Comparison of ENCODE assay signal across 10 cellular contexts in the genomic region with DNA sequence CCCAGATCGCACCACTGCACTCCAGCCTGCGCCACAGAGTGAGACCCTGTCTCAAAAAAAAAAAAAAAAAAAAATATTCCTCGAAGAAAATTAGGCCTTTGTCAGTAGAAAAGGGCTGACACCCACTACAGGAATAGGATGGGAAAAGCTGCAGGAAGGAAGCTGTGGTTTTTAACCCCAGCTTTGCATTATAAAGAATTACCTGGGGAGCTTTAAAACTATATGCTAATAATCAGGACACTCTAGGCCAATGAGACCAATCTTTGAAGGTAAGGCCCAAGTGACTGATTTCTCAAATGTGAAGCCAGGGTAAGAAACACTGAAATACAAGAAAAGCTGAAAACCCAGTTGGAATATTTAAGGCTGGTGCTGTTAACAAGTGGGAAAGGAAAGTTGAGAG.
DNase-seq lines count a peak whose midpoint lies in the region; ATAC-seq and TF ChIP-seq lines count a peak whose summit lies in the region.
"Had no signal": no experiment of that assay in that cellular context is flagged by ENCODE, and none has a peak within 500 bp of the region (broad histone marks: within the 10 kb centered on the region; RNA-seq: fewer than 3 reads in every experiment).

No MANE protein-coding gene starts in this region.

- H3K27ac ChIP-seq in A673 (ENCODE audit: low read depth, low read length, poor library complexity, severe bottlenecking), result no peak overlapping the region
- peak overlapping the region; percentile 91 for H3K27ac ChIP-seq in HUES6 (ENCODE audit: low read depth, low read length)
- peak overlapping the region; percentile 77 for H3K27ac ChIP-seq in ectodermal cell (ENCODE audit: insufficient read depth, low read depth, low read length, poor library complexity, severe bottlenecking)

- H3K27me3 Mint-ChIP-seq in natural killer cell treated with Interleukin-12 subunit alpha and Interleukin-12 subunit beta and Interleukin-15 and Interleukin-18, amount 100 ng/mL, for 72 hours, result no peaks in the 10 kb centered on the region

- no peaks in the 10 kb centered on the region for H3K9me3 Mint-ChIP-seq in natural killer cell treated with Interleukin-12 subunit alpha and Interleukin-12 subunit beta and Interleukin-15 and Interleukin-18, amount 100 ng/mL, for 72 hours

- H3K9me3 ChIP-seq in A673 (ENCODE audit: low read depth, low read length, poor library complexity, severe bottlenecking) (no peaks in the 10 kb centered on the region), HUES6 (ENCODE audit: control insufficient read depth, insufficient read depth, low read depth, low read length) (no peaks in the 10 kb centered on the region), ectodermal cell (ENCODE audit: control insufficient read depth, low read length) (no peaks in the 10 kb centered on the region)

- intact Hi-C loops in A673 (cut with micrococcal nuclease; ENCODE audit: unreplicated experiment), result no loop called here

- H3K4me1 ChIP-seq in A673 (ENCODE audit: insufficient read depth, low read length, poor library complexity, severe bottlenecking) (peaks cover 42% of the 10 kb centered on the region), HUES6 (ENCODE audit: control insufficient read depth, insufficient read depth, low read length) (peaks cover 58% of the 10 kb centered on the region), ectodermal cell (ENCODE audit: control insufficient read depth, insufficient read depth, low read length) (peaks cover 31% of the 10 kb centered on the region)

- no peak for DNase-seq in A673 (ENCODE audit: low spot score)
- no peak for DNase-seq in natural killer cell treated with Interleukin-12 subunit alpha and Interleukin-12 subunit beta and Interleukin-15 and Interleukin-18, amount 100 ng/mL, for 72 hours (ENCODE audit: low spot score)
- DNase-seq in AG08395 (ENCODE audit: low spot score), result no peak
- no peak for DNase-seq in GM13977 (ENCODE audit: low spot score)
- no peak for DNase-seq in activated CD4-positive, CD25-positive, alpha-beta regulatory T cell (lab: John Stamatoyannopoulos, UW)
- DNase-seq: stimulated activated CD4-positive, alpha-beta T cell treated with anti-CD3 and anti-CD28 coated beads, Interleukin-2, amount 100 ng/mL, for 48 hours; T1000 had no signal

- H3K36me3 Mint-ChIP-seq in natural killer cell treated with Interleukin-12 subunit alpha and Interleukin-12 subunit beta and Interleukin-15 and Interleukin-18, amount 100 ng/mL, for 72 hours, result no peaks in the 10 kb centered on the region

- in situ Hi-C loops in GM13977 (cut with MboI; ENCODE audit: low pct_unique_long_range_greater_than_20kb, low sequenced_read_pairs, unreplicated experiment), result no loop called here

- H3K9ac ChIP-seq in HUES6 (ENCODE audit: low read length), result peak overlapping the region; percentile 92

- no TSS peak for BruUV-seq in A673 (replicated peaks; lab: Mats Ljungman, UMichigan)

- peak overlapping the region; percentile 78 for H3K4me3 Mint-ChIP-seq in natural killer cell treated with Interleukin-12 subunit alpha and Interleukin-12 subunit beta and Interleukin-15 and Interleukin-18, amount 100 ng/mL, for 72 hours

- peak overlapping the region; percentile 63 to 76 for H3K27ac Mint-ChIP-seq in natural killer cell treated with Interleukin-12 subunit alpha and Interleukin-12 subunit beta and Interleukin-15 and Interleukin-18, amount 100 ng/mL, for 72 hours

- POLR2A ChIA-PET in A673 (lab: Charles Lee; ENCODE audit: low non-redundant PET), result no interaction called here

- peaks cover 50% of the 10 kb centered on the region in 2 donors for H3K4me1 Mint-ChIP-seq in natural killer cell treated with Interleukin-12 subunit alpha and Interleukin-12 subunit beta and Interleukin-15 and Interleukin-18, amount 100 ng/mL, for 72 hours (ENCODE audit: low read depth in 2 of 2)

- H3K27me3 ChIP-seq in A673 (replicated peaks; ENCODE audit: insufficient read depth, low read depth, low read length, poor library complexity) (no peaks in the 10 kb centered on the region), HUES6 (ENCODE audit: control insufficient read depth, insufficient read depth, low read length) (no peaks in the 10 kb centered on the region), ectodermal cell (ENCODE audit: control insufficient read depth, insufficient read depth, low read length, poor library complexity, severe bottlenecking) (no peaks in the 10 kb centered on the region)

- CTCF ChIA-PET in A673 (lab: Charles Lee), result interaction anchor here (0.8 to 1.3 kb wide), 2 partner anchors 14 to 551 kb away, joined by 4 to 8 read pairs; no protein-coding TSS in a partner anchor

- TF ChIP-seq CTCF in A673 (conservative IDR thresholded peaks at IDR 0.05; ENCODE audit: low read depth, low read length), result no peak
- TF ChIP-seq CTCF in GM13977 (IDR thresholded peaks at IDR 0.05; ENCODE audit: extremely low read depth, insufficient read depth, missing control alignments), result no peak

- H3K4me3 ChIP-seq in A673 (ENCODE audit: low read depth, low read length, poor library complexity, severe bottlenecking) (peak overlapping the region; percentile 71), HUES6 (ENCODE audit: low read depth, low read length) (peak overlapping the region; percentile 85), ectodermal cell (ENCODE audit: insufficient read depth, low read depth, low read length) (peak overlapping the region; percentile 73)

- H3K36me3 ChIP-seq in A673 (ENCODE audit: insufficient read depth, low read length, poor library complexity, severe bottlenecking) (no peaks in the 10 kb centered on the region), HUES6 (ENCODE audit: control insufficient read depth, insufficient read depth, low read length) (peaks cover 35% of the 10 kb centered on the region), ectodermal cell (ENCODE audit: control insufficient read depth, insufficient read depth, low read length) (no peaks in the 10 kb centered on the region)

- 4 to 15% methylated on average over 3 of the region's 3 CpGs for WGBS in ectodermal cell, 2 experiments

- ATAC-seq in natural killer cell treated with Interleukin-12 subunit alpha and Interleukin-12 subunit beta and Interleukin-15 and Interleukin-18, amount 100 ng/mL, for 72 hours, result no peak
- no peak for ATAC-seq in HG02763 (IDR thresholded peaks at IDR 0.05; ENCODE audit: unreplicated experiment)
